ENCODE assay signal across 23 cellular contexts in the genomic region with DNA sequence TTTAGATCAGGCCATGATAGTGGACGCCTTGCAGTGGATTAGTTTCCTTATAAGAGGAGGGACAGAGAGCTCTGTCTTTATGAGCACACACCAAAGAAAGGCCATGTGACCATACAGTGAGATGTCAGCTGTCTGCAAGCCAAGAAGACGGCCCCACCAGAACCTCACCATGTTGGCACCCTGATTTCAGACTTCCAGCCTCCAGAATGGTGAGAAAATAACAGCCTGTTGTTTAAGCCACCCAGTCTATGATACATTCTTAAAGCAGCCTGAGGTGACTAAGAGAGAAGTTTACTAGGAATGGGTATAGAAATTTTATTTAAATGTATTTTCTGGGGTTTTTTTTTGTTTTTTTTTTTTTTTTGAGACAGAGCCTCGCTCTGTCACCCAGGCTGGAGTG. TPM values are rescaled to one million over a fixed set of nuclear protein-coding genes. Genes with fewer than 3 reads are reported as not detected.
"Had no signal": no experiment of that assay in that cellular context is flagged by ENCODE, and none has a peak within 500 bp of the region (broad histone marks: within the 10 kb centered on the region; RNA-seq: fewer than 3 reads in every experiment).

No MANE protein-coding gene starts in this region.

- H3K27ac Mint-ChIP-seq: IgD-negative memory B cell had no signal

- DNase-seq: KBM-7, MV-4-11, NCI-H1048, NCI-H1105, NCI-H1417, NCI-H1436 treated with DMSO at 0.1 percent for 48 hours, NCI-H1694, NCI-H187 treated with DMSO at 0.1 percent for 48 hours, NCI-H2029 treated with DMSO at 0.1 percent for 48 hours, NCI-H2227 treated with DMSO at 0.1 percent for 48 hours, NCI-H524 treated with DMSO at 0.1 percent for 48 hours, NCI-H69, NCI-H774, SHP77, SK-N-SH, SW 1271 had no signal

- H3K27me3 Mint-ChIP-seq: IgD-negative memory B cell had no signal

- H3K36me3 Mint-ChIP-seq: IgD-negative memory B cell had no signal

- H3K9me3 ChIP-seq: SK-N-SH had no signal

- H3K4me1 Mint-ChIP-seq: IgD-negative memory B cell had no signal

- H3K9me3 Mint-ChIP-seq: IgD-negative memory B cell had no signal

- H3K27ac ChIP-seq: HL-60, RWPE1 had no signal

- H3K4me3 Mint-ChIP-seq: IgD-negative memory B cell had no signal

RNA-seq across cellular contexts. Expression of a gene that starts 29.5 kb away (rescaled TPM):
- total RNA-seq: LHCN-M2, MCF 10A, NCI-H460, SK-MEL-5 had no signal
- polyA plus RNA-seq: SK-N-SH had no signal
